Comparison of ENCODE assay signal across 1 cellular context in the genomic region with DNA sequence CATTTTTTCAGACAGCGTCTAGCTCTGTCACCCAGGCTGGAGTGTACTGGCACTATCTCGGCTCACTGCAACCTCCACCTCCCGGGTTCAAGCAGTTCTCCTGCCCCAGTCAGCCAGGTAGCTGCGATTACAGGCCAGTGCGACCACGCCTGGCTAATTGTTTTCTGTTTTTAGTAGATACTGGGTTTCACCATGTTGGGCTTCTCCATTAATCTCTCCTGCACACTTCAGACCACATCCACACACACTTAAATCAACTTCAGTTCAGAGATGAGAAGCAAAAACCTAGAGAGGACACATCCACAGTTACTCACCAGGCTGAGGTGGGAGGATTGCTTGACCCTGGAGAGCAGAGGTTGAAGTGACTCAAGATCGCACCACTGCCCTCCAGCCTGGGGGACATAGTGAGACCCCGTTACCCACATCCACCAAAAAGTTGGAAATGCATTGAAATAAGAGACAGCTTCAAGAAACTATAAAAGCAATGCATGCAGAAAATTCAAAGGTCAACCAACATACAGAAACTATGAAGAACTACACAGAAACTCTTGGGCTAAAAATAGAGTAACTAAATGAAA.
A peak's percentile ranks its signal among the peaks of the same experiment; 100 is the strongest.
TF ChIP-seq lines count a peak whose summit lies in the region.

No MANE protein-coding gene starts in this region.

TF ChIP-seq in K562, 482 proteins besides CTCF, POLR2A, EP300 and RAD21 (continued from another document):
- peak; percentile 83 to 90 for TF ChIP-seq TRIM24 (IDR thresholded peaks at IDR 0.05)
- TF ChIP-seq ZNF764 (CRISPR knock-in tag; IDR thresholded peaks at IDR 0.05; ENCODE audit: low read depth): no peak
- no peak for TF ChIP-seq JUND (IDR thresholded peaks at IDR 0.05; ENCODE audit: borderline replicate concordance, low read depth, low read length)
- no peak for TF ChIP-seq JUND (tag; IDR thresholded peaks at IDR 0.05; ENCODE audit: borderline replicate concordance, low read depth, low read length)
- TF ChIP-seq ZEB2 (IDR thresholded peaks at IDR 0.05): peak; percentile 62; the same call in 1 of the 2 replicates
- TF ChIP-seq MTA3 (IDR thresholded peaks at IDR 0.05; ENCODE audit: borderline replicate concordance): no peak
- TF ChIP-seq, protein P1, sequence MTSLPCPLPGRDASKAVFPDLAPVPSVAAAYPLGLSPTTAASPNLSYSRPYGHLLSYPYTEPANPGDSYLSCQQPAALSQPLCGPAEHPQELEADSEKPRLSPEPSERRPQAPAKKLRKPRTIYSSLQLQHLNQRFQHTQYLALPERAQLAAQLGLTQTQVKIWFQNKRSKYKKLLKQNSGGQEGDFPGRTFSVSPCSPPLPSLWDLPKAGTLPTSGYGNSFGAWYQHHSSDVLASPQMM (CRISPR knock-in tag; IDR thresholded peaks at IDR 0.05): no peak
- TF ChIP-seq NBN (IDR thresholded peaks at IDR 0.05; ENCODE audit: low read depth): peak; percentile 22; the same call in 1 of the 2 replicates
- TF ChIP-seq, protein P2, sequence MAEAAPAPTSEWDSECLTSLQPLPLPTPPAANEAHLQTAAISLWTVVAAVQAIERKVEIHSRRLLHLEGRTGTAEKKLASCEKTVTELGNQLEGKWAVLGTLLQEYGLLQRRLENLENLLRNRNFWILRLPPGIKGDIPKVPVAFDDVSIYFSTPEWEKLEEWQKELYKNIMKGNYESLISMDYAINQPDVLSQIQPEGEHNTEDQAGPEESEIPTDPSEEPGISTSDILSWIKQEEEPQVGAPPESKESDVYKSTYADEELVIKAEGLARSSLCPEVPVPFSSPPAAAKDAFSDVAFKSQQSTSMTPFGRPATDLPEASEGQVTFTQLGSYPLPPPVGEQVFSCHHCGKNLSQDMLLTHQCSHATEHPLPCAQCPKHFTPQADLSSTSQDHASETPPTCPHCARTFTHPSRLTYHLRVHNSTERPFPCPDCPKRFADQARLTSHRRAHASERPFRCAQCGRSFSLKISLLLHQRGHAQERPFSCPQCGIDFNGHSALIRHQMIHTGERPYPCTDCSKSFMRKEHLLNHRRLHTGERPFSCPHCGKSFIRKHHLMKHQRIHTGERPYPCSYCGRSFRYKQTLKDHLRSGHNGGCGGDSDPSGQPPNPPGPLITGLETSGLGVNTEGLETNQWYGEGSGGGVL (CRISPR knock-in tag; IDR thresholded peaks at IDR 0.05): no peak
- peak; percentile 46; the same call in 1 of the 2 replicates for TF ChIP-seq CREB1 (IDR thresholded peaks at IDR 0.05)
- no peak for TF ChIP-seq CREB1 (CRISPR knock-in tag; IDR thresholded peaks at IDR 0.05)
- TF ChIP-seq EP400 (IDR thresholded peaks at IDR 0.05): peak; percentile 12; the same call in 1 of the 2 replicates
- TF ChIP-seq NCOR1 (IDR thresholded peaks at IDR 0.05): peak; percentile 91
- TF ChIP-seq NFIC (IDR thresholded peaks at IDR 0.05): peak; percentile 80
- TF ChIP-seq CHCHD3 (CRISPR knock-in tag; IDR thresholded peaks at IDR 0.05): no peak
- no peak for TF ChIP-seq MXI1 (IDR thresholded peaks at IDR 0.05; ENCODE audit: low read depth, low read length)
- TF ChIP-seq LARP7 (IDR thresholded peaks at IDR 0.05): no peak
- peak; percentile 56; the same call in 1 of the 2 replicates for TF ChIP-seq BCOR (IDR thresholded peaks at IDR 0.05)
- no peak for TF ChIP-seq MYC (IDR thresholded peaks at IDR 0.05; ENCODE audit: low read depth, low read length)
- TF ChIP-seq MYC (CRISPR knock-in tag; IDR thresholded peaks at IDR 0.05; ENCODE audit: borderline replicate concordance, low read depth): no peak
- TF ChIP-seq, protein P3, sequence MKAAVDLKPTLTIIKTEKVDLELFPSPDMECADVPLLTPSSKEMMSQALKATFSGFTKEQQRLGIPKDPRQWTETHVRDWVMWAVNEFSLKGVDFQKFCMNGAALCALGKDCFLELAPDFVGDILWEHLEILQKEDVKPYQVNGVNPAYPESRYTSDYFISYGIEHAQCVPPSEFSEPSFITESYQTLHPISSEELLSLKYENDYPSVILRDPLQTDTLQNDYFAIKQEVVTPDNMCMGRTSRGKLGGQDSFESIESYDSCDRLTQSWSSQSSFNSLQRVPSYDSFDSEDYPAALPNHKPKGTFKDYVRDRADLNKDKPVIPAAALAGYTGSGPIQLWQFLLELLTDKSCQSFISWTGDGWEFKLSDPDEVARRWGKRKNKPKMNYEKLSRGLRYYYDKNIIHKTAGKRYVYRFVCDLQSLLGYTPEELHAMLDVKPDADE (conservative IDR thresholded peaks at IDR 0.05; ENCODE audit: control insufficient read depth, low read depth, low read length): peak; percentile 42; the same call in 1 of the 2 replicates
- TF ChIP-seq GABPA (tag; conservative IDR thresholded peaks at IDR 0.05; ENCODE audit: low read depth): no peak
- TF ChIP-seq SMARCC2 (IDR thresholded peaks at IDR 0.05; ENCODE audit: low read depth): 0 out of 2 replicates have a peak, but pooled peaks have one; percentile 47
- no peak for TF ChIP-seq ZNF224 (CRISPR knock-in tag; IDR thresholded peaks at IDR 0.05)
- TF ChIP-seq CXXC5 (CRISPR knock-in tag; IDR thresholded peaks at IDR 0.05): peak; percentile 43
- TF ChIP-seq NFE2 (IDR thresholded peaks at IDR 0.05; ENCODE audit: low read depth): no peak
- TF ChIP-seq STAT5A (IDR thresholded peaks at IDR 0.05; ENCODE audit: borderline replicate concordance, low read length): peak; percentile 78
- TF ChIP-seq RBM34 (IDR thresholded peaks at IDR 0.05; ENCODE audit: borderline replicate concordance, insufficient read depth, low read length): no peak
- TF ChIP-seq, protein P4, sequence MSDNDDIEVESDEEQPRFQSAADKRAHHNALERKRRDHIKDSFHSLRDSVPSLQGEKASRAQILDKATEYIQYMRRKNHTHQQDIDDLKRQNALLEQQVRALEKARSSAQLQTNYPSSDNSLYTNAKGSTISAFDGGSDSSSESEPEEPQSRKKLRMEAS (CRISPR knock-in tag; IDR thresholded peaks at IDR 0.05): peak; percentile 61
- no peak for TF ChIP-seq PHF20 (IDR thresholded peaks at IDR 0.05; ENCODE audit: partially characterized antibody)
- peak; percentile 85; the same call in 1 of the 2 replicates for TF ChIP-seq KLF16 (IDR thresholded peaks at IDR 0.05)
- no peak; the same call in 1 of the 2 replicates for TF ChIP-seq CREM (IDR thresholded peaks at IDR 0.05; ENCODE audit: low read depth)
- TF ChIP-seq TEAD4 (IDR thresholded peaks at IDR 0.05; ENCODE audit: low read length): peak; percentile 91
- no peak for TF ChIP-seq TEAD4 (CRISPR knock-in tag; IDR thresholded peaks at IDR 0.05; ENCODE audit: borderline replicate concordance)
- peak; percentile 76 for TF ChIP-seq MEIS2 (IDR thresholded peaks at IDR 0.05; ENCODE audit: partially characterized antibody)
- 0 out of 2 replicates have a peak, but pooled peaks have one; percentile 58 for TF ChIP-seq ETV5 (CRISPR knock-in tag; IDR thresholded peaks at IDR 0.05; ENCODE audit: low read depth)
- no peak for TF ChIP-seq SREBF1 (IDR thresholded peaks at IDR 0.05; ENCODE audit: borderline replicate concordance, low read depth, low read length)
- TF ChIP-seq CC2D1A (IDR thresholded peaks at IDR 0.05): peak; percentile 62; the same call in 1 of the 2 replicates
- TF ChIP-seq CBFA2T2 (conservative IDR thresholded peaks at IDR 0.05): peak; percentile 95
- peak; percentile 93 for TF ChIP-seq TCF3 (CRISPR knock-in tag; IDR thresholded peaks at IDR 0.05)
- peak; percentile 88 for TF ChIP-seq DPF2 (IDR thresholded peaks at IDR 0.05)
- no peak for TF ChIP-seq GABPB1 (CRISPR knock-in tag; IDR thresholded peaks at IDR 0.05)
- TF ChIP-seq KDM1A (IDR thresholded peaks at IDR 0.05): peak; percentile 94 to 96
- TF ChIP-seq U2AF1 (optimal IDR thresholded peaks at IDR 0.05; ENCODE audit: low read depth, low read length): no peak
- no peak for TF ChIP-seq ASH1L (IDR thresholded peaks at IDR 0.05; ENCODE audit: borderline replicate concordance, low read depth, partially characterized antibody)
- peak; percentile 74 for TF ChIP-seq PML (IDR thresholded peaks at IDR 0.05; ENCODE audit: low read length)
- TF ChIP-seq RHOXF2B (CRISPR knock-in tag; conservative IDR thresholded peaks at IDR 0.05): no peak
- TF ChIP-seq SIX5 (IDR thresholded peaks at IDR 0.05; ENCODE audit: borderline replicate concordance in 1 of 2, insufficient read depth in 1 of 2, low read depth in 1 of 2, low read length in 2 of 2): no peak
- no peak for TF ChIP-seq ZNF140 (CRISPR knock-in tag; IDR thresholded peaks at IDR 0.05)
- peak; percentile 73 for TF ChIP-seq MTA2 (IDR thresholded peaks at IDR 0.05; ENCODE audit: low read depth)
- TF ChIP-seq ARNT (IDR thresholded peaks at IDR 0.05): peak in 1 of 2 experiments; percentile 66; a peak in 2 of 4 replicates
